In genomic region chr14:77663289-77663688, GRCh38 we compare ENCODE assay signal across 1 cellular context.
TF ChIP-seq lines count a peak whose summit lies in the region.

No MANE protein-coding gene starts in this region.

TF ChIP-seq in endothelial cell of umbilical vein, 7 proteins besides CTCF, POLR2A, EP300 and RAD21:
- TF ChIP-seq JUN (IDR thresholded peaks at IDR 0.05; ENCODE audit: borderline replicate concordance, insufficient read depth, insufficient read length, low read depth) (no peak), POLR2AphosphoS5 (IDR thresholded peaks at IDR 0.05; ENCODE audit: insufficient read depth, low read depth, low read length) (no peak), MAX (IDR thresholded peaks at IDR 0.05; ENCODE audit: insufficient read depth, insufficient read length) (no peak), EZH2 (IDR thresholded peaks at IDR 0.05; ENCODE audit: borderline replicate concordance, low read depth, low read length, severe bottlenecking) (no peak), FOS (IDR thresholded peaks at IDR 0.05; ENCODE audit: borderline replicate concordance, insufficient read depth, low read length) (no peak), GATA2 (IDR thresholded peaks at IDR 0.05; ENCODE audit: insufficient read depth, insufficient read length, low read depth, low read length) (no peak), MYC (IDR thresholded peaks at IDR 0.05; ENCODE audit: low read depth, low read length) (no peak)
